8 cellular contexts compared by ENCODE assay signal in the genomic region with DNA sequence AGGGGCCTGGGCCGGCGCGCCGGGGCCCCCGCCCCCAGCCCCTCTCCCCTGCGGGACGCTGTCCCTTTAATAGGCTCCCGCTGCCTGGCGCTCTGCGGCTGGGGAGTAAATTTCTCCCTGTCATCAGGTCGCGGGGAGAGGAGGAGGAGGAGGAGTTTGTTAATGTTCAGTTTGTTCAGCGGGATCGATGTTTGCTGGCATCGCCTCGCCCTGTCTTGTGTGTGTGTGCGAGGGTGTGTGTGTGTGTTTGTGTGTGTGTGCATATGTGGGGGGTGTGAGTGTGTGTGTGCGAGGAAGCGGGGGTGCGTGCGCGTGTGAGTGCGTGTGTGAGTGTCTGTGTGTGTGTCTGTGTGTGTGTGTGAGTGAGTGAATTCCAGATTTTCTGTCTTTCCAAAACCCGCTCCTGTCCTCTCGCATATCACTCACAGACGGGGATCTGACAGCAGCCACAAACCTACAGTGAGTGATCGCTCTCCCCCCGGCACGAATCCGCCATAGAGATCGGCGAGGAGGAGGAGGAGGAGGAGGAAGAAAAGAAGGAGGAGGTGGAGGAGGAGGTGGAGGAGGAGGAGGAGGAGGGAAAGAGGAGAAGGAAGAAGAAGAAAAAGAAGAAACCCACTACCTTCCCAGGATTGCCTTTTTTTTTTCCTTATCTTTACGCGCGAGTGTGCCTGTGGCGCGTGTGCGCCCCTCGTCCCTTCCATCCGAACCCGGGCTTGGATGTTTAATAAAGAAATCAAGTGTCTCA. TPM values are rescaled to one million over a fixed set of nuclear protein-coding genes. Genes with fewer than 3 reads are reported as not detected.
DNase-seq lines count a peak whose midpoint lies in the region; ATAC-seq and TF ChIP-seq lines count a peak whose summit lies in the region.

A gene with protein sequence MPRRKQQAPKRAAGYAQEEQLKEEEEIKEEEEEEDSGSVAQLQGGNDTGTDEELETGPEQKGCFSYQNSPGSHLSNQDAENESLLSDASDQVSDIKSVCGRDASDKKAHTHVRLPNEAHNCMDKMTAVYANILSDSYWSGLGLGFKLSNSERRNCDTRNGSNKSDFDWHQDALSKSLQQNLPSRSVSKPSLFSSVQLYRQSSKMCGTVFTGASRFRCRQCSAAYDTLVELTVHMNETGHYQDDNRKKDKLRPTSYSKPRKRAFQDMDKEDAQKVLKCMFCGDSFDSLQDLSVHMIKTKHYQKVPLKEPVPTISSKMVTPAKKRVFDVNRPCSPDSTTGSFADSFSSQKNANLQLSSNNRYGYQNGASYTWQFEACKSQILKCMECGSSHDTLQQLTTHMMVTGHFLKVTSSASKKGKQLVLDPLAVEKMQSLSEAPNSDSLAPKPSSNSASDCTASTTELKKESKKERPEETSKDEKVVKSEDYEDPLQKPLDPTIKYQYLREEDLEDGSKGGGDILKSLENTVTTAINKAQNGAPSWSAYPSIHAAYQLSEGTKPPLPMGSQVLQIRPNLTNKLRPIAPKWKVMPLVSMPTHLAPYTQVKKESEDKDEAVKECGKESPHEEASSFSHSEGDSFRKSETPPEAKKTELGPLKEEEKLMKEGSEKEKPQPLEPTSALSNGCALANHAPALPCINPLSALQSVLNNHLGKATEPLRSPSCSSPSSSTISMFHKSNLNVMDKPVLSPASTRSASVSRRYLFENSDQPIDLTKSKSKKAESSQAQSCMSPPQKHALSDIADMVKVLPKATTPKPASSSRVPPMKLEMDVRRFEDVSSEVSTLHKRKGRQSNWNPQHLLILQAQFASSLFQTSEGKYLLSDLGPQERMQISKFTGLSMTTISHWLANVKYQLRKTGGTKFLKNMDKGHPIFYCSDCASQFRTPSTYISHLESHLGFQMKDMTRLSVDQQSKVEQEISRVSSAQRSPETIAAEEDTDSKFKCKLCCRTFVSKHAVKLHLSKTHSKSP (N-terminal part only) (plus strand): TSS at position 169 of the 748 bp plus-strand sequence. CDS start 936 bp downstream, outside the sequence.

- TF ChIP-seq CTCF in brain (conservative IDR thresholded peaks at IDR 0.05) (no peak), kidney epithelial cell (IDR thresholded peaks at IDR 0.05; ENCODE audit: insufficient read depth, low read length, poor library complexity, severe bottlenecking) (no peak)

- peaks cover 41% of the 10 kb centered on the region for H3K4me1 Mint-ChIP-seq in brain

- peak within 1 kb of the TSS; percentile 46 for H3K4me3 ChIP-seq in kidney epithelial cell (ENCODE audit: low read depth, low read length)

- no peaks in the 10 kb centered on the region for H3K36me3 ChIP-seq in kidney epithelial cell (ENCODE audit: control insufficient read depth, insufficient read depth, low read length)

- H3K27ac Mint-ChIP-seq in brain, result peak within 1 kb of the TSS; percentile 60 to 96 (median 90)

- H3K27me3 Mint-ChIP-seq in brain, result peaks cover 50% of the 10 kb centered on the region

- peak within 1 kb of the TSS; percentile 92 to 99 (median 94) for H3K4me3 Mint-ChIP-seq in brain

- H3K9me3 Mint-ChIP-seq in brain, result peaks cover 0 to 9% (median 0%) of the 10 kb centered on the region in 5 experiments

- peaks cover 10% of the 10 kb centered on the region for H3K27me3 ChIP-seq in kidney epithelial cell (ENCODE audit: control insufficient read depth, insufficient read depth, low read length)

- H3K36me3 Mint-ChIP-seq in brain, result no peaks in the 10 kb centered on the region

- no peak for ATAC-seq in HG03039 (IDR thresholded peaks at IDR 0.05; ENCODE audit: unreplicated experiment)
- ATAC-seq in HG02798 (IDR thresholded peaks at IDR 0.05; ENCODE audit: poor library complexity, unreplicated experiment), result no peak

- DNase-seq in DMS 273 (lab: John Stamatoyannopoulos, UW; ENCODE audit: unreplicated experiment) (peak; percentile 72), DMS 273 treated with DMSO at 0.1 percent for 48 hours (lab: John Stamatoyannopoulos, UW) (no peak), T-helper 2 cell (peak in 3 of 5 experiments; percentile 30 to 93 (median 49)), kidney epithelial cell (ENCODE audit: low read depth) (no peak)
- peak; percentile 70 for DNase-seq in stimulated activated CD4-positive, alpha-beta T cell treated with anti-CD3 and anti-CD28 coated beads, Interleukin-15, amount 100 ng/mL, for 24 hours

RNA-seq across cellular contexts. Expression of the gene that starts here (rescaled TPM):
- 18.6 TPM for polyA plus RNA-seq in brain (ENCODE audit: insufficient read depth, low read depth, low replicate concordance)
- total RNA-seq in kidney epithelial cell, result 1.0 and 1.4 TPM in 2 replicates

Comparison
In these comparisons a context has a peak if more than half of its experiments do, and no peak if none do; other contexts are left out.
1. DNase-seq: peak in DMS 273 (single experiment), T-helper 2 cell (3 of 5) and stimulated activated CD4-positive, alpha-beta T cell treated with anti-CD3 and anti-CD28 coated beads, Interleukin-15, amount 100 ng/mL, for 24 hours (single experiment); none in DMS 273 treated with DMSO at 0.1 percent for 48 hours (single experiment) and kidney epithelial cell (single experiment).